In genomic region chr5:36696059-36696673, GRCh38 we compare ENCODE assay signal across 8 cellular contexts.
A peak's percentile ranks its signal among the peaks of the same experiment; 100 is the strongest.
DNase-seq lines count a peak whose midpoint lies in the region; ATAC-seq and TF ChIP-seq lines count a peak whose summit lies in the region.

No MANE protein-coding gene starts in this region.

- intact Hi-C loops in activated CD8-positive, alpha-beta T cell treated with anti-CD3 and anti-CD28 coated beads for 36 hours (cut with micrococcal nuclease) = loop anchor here (2.0 to 10.0 kb wide), 2 partner anchors 281 to 621 kb away; no protein-coding TSS in a partner anchor

- H3K4me1 ChIP-seq in fibroblast of lung (ENCODE audit: control insufficient read depth, extremely low read depth, insufficient read depth, low read length) = no peaks in the 10 kb centered on the region

- no peak overlapping the region for H2AFZ ChIP-seq in fibroblast of lung (ENCODE audit: low read length)

- CTCF ChIA-PET in activated CD8-positive, alpha-beta T cell treated with anti-CD3 and anti-CD28 coated beads for 36 hours (lab: Charles Lee) = interaction anchor here (0.7 to 3.0 kb wide), 28 partner anchors 9 to 1648 kb away, joined by 3 to 19 read pairs (median 4); no protein-coding TSS in a partner anchor

- POLR2A ChIA-PET in activated CD8-positive, alpha-beta T cell treated with anti-CD3 and anti-CD28 coated beads for 36 hours (lab: Charles Lee) = no interaction called here

- no peaks in the 10 kb centered on the region for H4K20me1 ChIP-seq in fibroblast of lung (ENCODE audit: control insufficient read depth, extremely low read depth, insufficient read depth, low read length)

- no peak overlapping the region for H3K4me2 ChIP-seq in fibroblast of lung (ENCODE audit: extremely low read depth, insufficient read depth, low read length)

- H3K9ac ChIP-seq in fibroblast of lung (ENCODE audit: insufficient read depth, low read length) = no peak overlapping the region

- peaks cover 23% of the 10 kb centered on the region for H3K27me3 Mint-ChIP-seq in activated CD8-positive, alpha-beta T cell treated with anti-CD3 and anti-CD28 coated beads for 36 hours

- ATAC-seq in HG02852 (IDR thresholded peaks at IDR 0.05; ENCODE audit: unreplicated experiment) = peak; percentile 50
- peak; percentile 76 for ATAC-seq in activated CD8-positive, alpha-beta T cell treated with anti-CD3 and anti-CD28 coated beads for 36 hours

- no peak overlapping the region for H3K27ac Mint-ChIP-seq in activated CD8-positive, alpha-beta T cell treated with anti-CD3 and anti-CD28 coated beads for 36 hours

- TF ChIP-seq CTCF in activated CD8-positive, alpha-beta T cell treated with anti-CD3 and anti-CD28 coated beads for 36 hours (IDR thresholded peaks at IDR 0.05) = peak; percentile 58
- TF ChIP-seq CTCF in fibroblast of lung (conservative IDR thresholded peaks at IDR 0.05 in 1 of 2, IDR thresholded peaks at IDR 0.05 in 1 of 2; ENCODE audit: low read depth in 1 of 2, low read length in 2 of 2) = peak; percentile 82 to 88

- no peak overlapping the region for H3K4me3 Mint-ChIP-seq in activated CD8-positive, alpha-beta T cell treated with anti-CD3 and anti-CD28 coated beads for 36 hours

- no peaks in the 10 kb centered on the region for H3K9me3 ChIP-seq in fibroblast of lung (ENCODE audit: control insufficient read depth, insufficient read depth, low read depth, low read length)

- DNase-seq in stimulated activated naive CD4-positive, alpha-beta T cell (lab: John Stamatoyannopoulos, UW) = peak in 5 of 6 experiments; percentile 1 to 38 (median 7)
- no peak for DNase-seq in stimulated activated naive CD4-positive, alpha-beta T cell treated with Interleukin-2 at 50 U/mL for 16 hours (lab: John Stamatoyannopoulos, UW)
- DNase-seq in NCI-H2196 (lab: John Stamatoyannopoulos, UW; ENCODE audit: unreplicated experiment) (peak; percentile 44), fibroblast of lung (ENCODE audit: low read depth in 2 of 2) (peak; percentile 59 to 70), occipital lobe (lab: John Stamatoyannopoulos, UW) (peak; percentile 7), putamen (ENCODE audit: low spot score) (no peak)
- peak; percentile 68 for DNase-seq in activated CD8-positive, alpha-beta T cell treated with anti-CD3 and anti-CD28 coated beads for 36 hours

- no peaks in the 10 kb centered on the region for H3K36me3 ChIP-seq in fibroblast of lung (ENCODE audit: control insufficient read depth, insufficient read depth, low read length)

- H3K27me3 ChIP-seq in fibroblast of lung (ENCODE audit: control insufficient read depth, insufficient read depth, low read length) = peaks cover 8% of the 10 kb centered on the region

- no peak overlapping the region for H3K4me3 ChIP-seq in fibroblast of lung (replicated peaks in 1 of 4; ENCODE audit: control extremely low read depth in 1 of 4, insufficient read depth in 1 of 4, low read depth in 3 of 4, low read length in 4 of 4)

- no peaks in the 10 kb centered on the region for H3K4me1 Mint-ChIP-seq in activated CD8-positive, alpha-beta T cell treated with anti-CD3 and anti-CD28 coated beads for 36 hours (ENCODE audit: low read depth)

- no peaks in the 10 kb centered on the region for H3K36me3 Mint-ChIP-seq in activated CD8-positive, alpha-beta T cell treated with anti-CD3 and anti-CD28 coated beads for 36 hours (ENCODE audit: low read depth)

- H3K9me3 Mint-ChIP-seq in activated CD8-positive, alpha-beta T cell treated with anti-CD3 and anti-CD28 coated beads for 36 hours = no peaks in the 10 kb centered on the region

- H3K79me2 ChIP-seq in fibroblast of lung (ENCODE audit: control insufficient read depth, insufficient read depth, low read length) = no peaks in the 10 kb centered on the region

- H3K27ac ChIP-seq in fibroblast of lung (ENCODE audit: insufficient read depth, low read length) = no peak overlapping the region

Comparison
In these comparisons a context has a peak if more than half of its experiments do, and no peak if none do; other contexts are left out.
1. DNase-seq: peak in stimulated activated naive CD4-positive, alpha-beta T cell (5 of 6), NCI-H2196 (single experiment), activated CD8-positive, alpha-beta T cell treated with anti-CD3 and anti-CD28 coated beads for 36 hours (single experiment), fibroblast of lung (2 of 2) and occipital lobe (single experiment); none in stimulated activated naive CD4-positive, alpha-beta T cell treated with Interleukin-2 at 50 U/mL for 16 hours (single experiment) and putamen (single experiment).